ENCODE assay signal across 1 cellular context in the genomic region with DNA sequence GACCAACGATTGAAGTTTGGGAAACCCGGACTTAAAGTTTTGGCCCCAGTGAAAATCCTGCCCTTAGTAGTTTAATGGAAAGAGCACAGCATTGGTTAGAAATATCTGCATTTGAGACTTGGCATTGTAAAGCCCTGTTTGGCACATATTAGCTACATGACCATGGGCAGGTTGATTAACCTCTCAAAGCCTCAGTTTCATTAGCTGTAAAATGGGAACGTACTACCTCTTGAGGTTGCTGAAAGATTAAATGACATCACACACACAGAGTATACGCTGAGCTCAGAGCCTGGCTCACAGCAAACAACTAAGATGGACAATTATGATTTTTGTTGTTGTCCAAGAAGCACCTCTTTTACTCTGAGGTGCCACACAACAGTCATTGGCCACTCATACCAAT.
TF ChIP-seq lines count a peak whose summit lies in the region.

No MANE protein-coding gene starts in this region.

TF ChIP-seq in HepG2, 621 proteins besides CTCF, POLR2A, EP300 and RAD21:
- TF ChIP-seq, protein P1, sequence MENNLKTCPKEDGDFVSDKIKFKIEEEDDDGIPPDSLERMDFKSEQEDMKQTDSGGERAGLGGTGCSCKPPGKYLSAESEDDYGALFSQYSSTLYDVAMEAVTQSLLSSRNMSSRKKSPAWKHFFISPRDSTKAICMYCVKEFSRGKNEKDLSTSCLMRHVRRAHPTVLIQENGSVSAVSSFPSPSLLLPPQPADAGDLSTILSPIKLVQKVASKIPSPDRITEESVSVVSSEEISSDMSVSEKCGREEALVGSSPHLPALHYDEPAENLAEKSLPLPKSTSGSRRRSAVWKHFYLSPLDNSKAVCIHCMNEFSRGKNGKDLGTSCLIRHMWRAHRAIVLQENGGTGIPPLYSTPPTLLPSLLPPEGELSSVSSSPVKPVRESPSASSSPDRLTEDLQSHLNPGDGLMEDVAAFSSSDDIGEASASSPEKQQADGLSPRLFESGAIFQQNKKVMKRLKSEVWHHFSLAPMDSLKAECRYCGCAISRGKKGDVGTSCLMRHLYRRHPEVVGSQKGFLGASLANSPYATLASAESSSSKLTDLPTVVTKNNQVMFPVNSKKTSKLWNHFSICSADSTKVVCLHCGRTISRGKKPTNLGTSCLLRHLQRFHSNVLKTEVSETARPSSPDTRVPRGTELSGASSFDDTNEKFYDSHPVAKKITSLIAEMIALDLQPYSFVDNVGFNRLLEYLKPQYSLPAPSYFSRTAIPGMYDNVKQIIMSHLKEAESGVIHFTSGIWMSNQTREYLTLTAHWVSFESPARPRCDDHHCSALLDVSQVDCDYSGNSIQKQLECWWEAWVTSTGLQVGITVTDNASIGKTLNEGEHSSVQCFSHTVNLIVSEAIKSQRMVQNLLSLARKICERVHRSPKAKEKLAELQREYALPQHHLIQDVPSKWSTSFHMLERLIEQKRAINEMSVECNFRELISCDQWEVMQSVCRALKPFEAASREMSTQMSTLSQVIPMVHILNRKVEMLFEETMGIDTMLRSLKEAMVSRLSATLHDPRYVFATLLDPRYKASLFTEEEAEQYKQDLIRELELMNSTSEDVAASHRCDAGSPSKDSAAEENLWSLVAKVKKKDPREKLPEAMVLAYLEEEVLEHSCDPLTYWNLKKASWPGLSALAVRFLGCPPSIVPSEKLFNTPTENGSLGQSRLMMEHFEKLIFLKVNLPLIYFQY (CRISPR knock-in tag; IDR thresholded peaks at IDR 0.05; ENCODE audit: borderline replicate concordance), result no peak
- no peak for TF ChIP-seq BHLHE40 (IDR thresholded peaks at IDR 0.05; ENCODE audit: low read length)
- TF ChIP-seq ZNF629 (CRISPR knock-in tag; conservative IDR thresholded peaks at IDR 0.05), result peak; percentile 83
- no peak for TF ChIP-seq ZNF724P (CRISPR knock-in tag; IDR thresholded peaks at IDR 0.05; ENCODE audit: borderline replicate concordance)
- TF ChIP-seq, protein P2, sequence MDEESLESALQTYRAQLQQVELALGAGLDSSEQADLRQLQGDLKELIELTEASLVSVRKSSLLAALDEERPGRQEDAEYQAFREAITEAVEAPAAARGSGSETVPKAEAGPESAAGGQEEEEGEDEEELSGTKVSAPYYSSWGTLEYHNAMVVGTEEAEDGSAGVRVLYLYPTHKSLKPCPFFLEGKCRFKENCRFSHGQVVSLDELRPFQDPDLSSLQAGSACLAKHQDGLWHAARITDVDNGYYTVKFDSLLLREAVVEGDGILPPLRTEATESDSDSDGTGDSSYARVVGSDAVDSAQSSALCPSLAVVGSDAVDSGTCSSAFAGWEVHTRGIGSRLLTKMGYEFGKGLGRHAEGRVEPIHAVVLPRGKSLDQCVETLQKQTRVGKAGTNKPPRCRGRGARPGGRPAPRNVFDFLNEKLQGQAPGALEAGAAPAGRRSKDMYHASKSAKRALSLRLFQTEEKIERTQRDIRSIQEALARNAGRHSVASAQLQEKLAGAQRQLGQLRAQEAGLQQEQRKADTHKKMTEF (CRISPR knock-in tag; IDR thresholded peaks at IDR 0.05), result no peak
- TF ChIP-seq KMT2B (CRISPR knock-in tag; IDR thresholded peaks at IDR 0.05), result no peak
- TF ChIP-seq, protein P3, sequence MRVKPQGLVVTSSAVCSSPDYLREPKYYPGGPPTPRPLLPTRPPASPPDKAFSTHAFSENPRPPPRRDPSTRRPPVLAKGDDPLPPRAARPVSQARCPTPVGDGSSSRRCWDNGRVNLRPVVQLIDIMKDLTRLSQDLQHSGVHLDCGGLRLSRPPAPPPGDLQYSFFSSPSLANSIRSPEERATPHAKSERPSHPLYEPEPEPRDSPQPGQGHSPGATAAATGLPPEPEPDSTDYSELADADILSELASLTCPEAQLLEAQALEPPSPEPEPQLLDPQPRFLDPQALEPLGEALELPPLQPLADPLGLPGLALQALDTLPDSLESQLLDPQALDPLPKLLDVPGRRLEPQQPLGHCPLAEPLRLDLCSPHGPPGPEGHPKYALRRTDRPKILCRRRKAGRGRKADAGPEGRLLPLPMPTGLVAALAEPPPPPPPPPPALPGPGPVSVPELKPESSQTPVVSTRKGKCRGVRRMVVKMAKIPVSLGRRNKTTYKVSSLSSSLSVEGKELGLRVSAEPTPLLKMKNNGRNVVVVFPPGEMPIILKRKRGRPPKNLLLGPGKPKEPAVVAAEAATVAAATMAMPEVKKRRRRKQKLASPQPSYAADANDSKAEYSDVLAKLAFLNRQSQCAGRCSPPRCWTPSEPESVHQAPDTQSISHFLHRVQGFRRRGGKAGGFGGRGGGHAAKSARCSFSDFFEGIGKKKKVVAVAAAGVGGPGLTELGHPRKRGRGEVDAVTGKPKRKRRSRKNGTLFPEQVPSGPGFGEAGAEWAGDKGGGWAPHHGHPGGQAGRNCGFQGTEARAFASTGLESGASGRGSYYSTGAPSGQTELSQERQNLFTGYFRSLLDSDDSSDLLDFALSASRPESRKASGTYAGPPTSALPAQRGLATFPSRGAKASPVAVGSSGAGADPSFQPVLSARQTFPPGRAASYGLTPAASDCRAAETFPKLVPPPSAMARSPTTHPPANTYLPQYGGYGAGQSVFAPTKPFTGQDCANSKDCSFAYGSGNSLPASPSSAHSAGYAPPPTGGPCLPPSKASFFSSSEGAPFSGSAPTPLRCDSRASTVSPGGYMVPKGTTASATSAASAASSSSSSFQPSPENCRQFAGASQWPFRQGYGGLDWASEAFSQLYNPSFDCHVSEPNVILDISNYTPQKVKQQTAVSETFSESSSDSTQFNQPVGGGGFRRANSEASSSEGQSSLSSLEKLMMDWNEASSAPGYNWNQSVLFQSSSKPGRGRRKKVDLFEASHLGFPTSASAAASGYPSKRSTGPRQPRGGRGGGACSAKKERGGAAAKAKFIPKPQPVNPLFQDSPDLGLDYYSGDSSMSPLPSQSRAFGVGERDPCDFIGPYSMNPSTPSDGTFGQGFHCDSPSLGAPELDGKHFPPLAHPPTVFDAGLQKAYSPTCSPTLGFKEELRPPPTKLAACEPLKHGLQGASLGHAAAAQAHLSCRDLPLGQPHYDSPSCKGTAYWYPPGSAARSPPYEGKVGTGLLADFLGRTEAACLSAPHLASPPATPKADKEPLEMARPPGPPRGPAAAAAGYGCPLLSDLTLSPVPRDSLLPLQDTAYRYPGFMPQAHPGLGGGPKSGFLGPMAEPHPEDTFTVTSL (CRISPR knock-in tag; IDR thresholded peaks at IDR 0.05; ENCODE audit: borderline replicate concordance), result no peak
- TF ChIP-seq, protein P4, sequence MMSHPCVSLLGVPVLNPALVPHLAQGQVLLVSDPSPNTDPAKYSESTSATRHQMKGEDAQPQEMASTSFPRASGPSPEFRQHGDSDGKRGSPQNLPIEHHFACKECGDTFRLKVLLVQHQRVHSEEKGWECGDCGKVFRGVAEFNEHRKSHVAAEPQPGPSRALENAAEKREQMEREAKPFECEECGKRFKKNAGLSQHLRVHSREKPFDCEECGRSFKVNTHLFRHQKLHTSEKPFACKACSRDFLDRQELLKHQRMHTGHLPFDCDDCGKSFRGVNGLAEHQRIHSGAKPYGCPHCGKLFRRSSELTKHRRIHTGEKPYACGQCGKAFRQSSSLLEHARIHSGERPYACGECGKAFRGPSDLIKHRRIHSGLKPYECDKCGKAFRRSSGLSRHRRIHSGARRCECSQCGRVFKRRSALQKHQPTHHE (CRISPR knock-in tag; IDR thresholded peaks at IDR 0.05; ENCODE audit: borderline replicate concordance), result no peak
TF ChIP-seq in HepG2: peak in this region for 1.
